In genomic region chr1:113949007-113949406, GRCh38 we compare ENCODE assay signal across 10 cellular contexts. TPM values are rescaled to one million over a fixed set of nuclear protein-coding genes. Genes with fewer than 3 reads are reported as not detected.
A peak's percentile ranks its signal among the peaks of the same experiment; 100 is the strongest.
DNase-seq lines count a peak whose midpoint lies in the region; ATAC-seq, FAIRE-seq and TF ChIP-seq lines count a peak whose summit lies in the region.
"Had no signal": no experiment of that assay in that cellular context is flagged by ENCODE, and none has a peak within 500 bp of the region (broad histone marks: within the 10 kb centered on the region; RNA-seq: fewer than 3 reads in every experiment).

No MANE protein-coding gene starts in this region.

- H3K27me3 ChIP-seq in AG04450 (ENCODE audit: control insufficient read depth, insufficient read depth, low read length): no peaks in the 10 kb centered on the region
- H3K27me3 ChIP-seq in H9 (ENCODE audit: insufficient read depth, low read length): no peaks in the 10 kb centered on the region
- no peaks in the 10 kb centered on the region for H3K27me3 ChIP-seq in ascending aorta
- H3K27me3 ChIP-seq in HepG2 (ENCODE audit: control insufficient read depth in 1 of 2, insufficient read depth in 2 of 2, low read length in 2 of 2): no peaks in the 10 kb centered on the region

- no peak overlapping the region for H3K4me3 Mint-ChIP-seq in H9
- no peak overlapping the region for H3K4me3 Mint-ChIP-seq in activated T-helper 1 cell treated with anti-CD3 and anti-CD28 coated beads, Interleukin-12 subunit alpha, Interleukin-12 subunit beta, Interleukin-2, Interleukin-4 antibody, amounts not matched to agents 30 ng/mL and 10 ng/mL and 1 ng/mL, durations not matched to agents 14 hours and 24 hours and 36 hours

- H2BK120ac ChIP-seq in H9 (ENCODE audit: low read depth, low read length, poor library complexity, severe bottlenecking): no peak overlapping the region

- no peak overlapping the region for H2BK12ac ChIP-seq in H9 (ENCODE audit: insufficient read length, low read depth, low read length)

- no peak overlapping the region for H3K4ac ChIP-seq in H9 (ENCODE audit: low read depth, low read length)

- TF ChIP-seq RAD21 in HepG2 (CRISPR knock-in tag; IDR thresholded peaks at IDR 0.05): no peak

- H3K36me3 ChIP-seq in ascending aorta (peaks cover 0 to 6% of the 10 kb centered on the region in 2 donors), HepG2 (replicated peaks in 1 of 2; ENCODE audit: control insufficient read depth in 1 of 2, insufficient read depth in 2 of 2, low read length in 2 of 2) (peaks cover 2 to 7% of the 10 kb centered on the region in 2 experiments; a peak in 2 of 5 replicates)

- H3K36me3 Mint-ChIP-seq in H9 (ENCODE audit: insufficient read depth in 1 of 3, low read depth in 3 of 3): peaks cover 0 to 15% (median 3%) of the 10 kb centered on the region in 3 experiments; a peak in 4 of 7 replicates
- H3K36me3 Mint-ChIP-seq in activated T-helper 1 cell treated with anti-CD3 and anti-CD28 coated beads, Interleukin-12 subunit alpha, Interleukin-12 subunit beta, Interleukin-2, Interleukin-4 antibody, amounts not matched to agents 30 ng/mL and 10 ng/mL and 1 ng/mL, durations not matched to agents 14 hours and 24 hours and 36 hours (ENCODE audit: low read depth): peaks cover 34% of the 10 kb centered on the region

- no peak overlapping the region for H4K5ac ChIP-seq in H9 (ENCODE audit: insufficient read length, low read depth, low read length)

- no peak; the same call in 2 of the 3 replicates for ATAC-seq in HepG2
- ATAC-seq in HG03565 (IDR thresholded peaks at IDR 0.05; ENCODE audit: unreplicated experiment): no peak

- H3K56ac ChIP-seq in H9 (ENCODE audit: insufficient read length, low read depth, low read length): no peak overlapping the region

- H2AK5ac ChIP-seq in H9 (ENCODE audit: insufficient read length, low read length): no peak overlapping the region

- H4K8ac ChIP-seq in H9 (replicated peaks; ENCODE audit: insufficient read length, low read depth, low read length): no peak overlapping the region

- no peak overlapping the region for H3K27ac ChIP-seq in AG04450 (ENCODE audit: low read depth, low read length)
- H3K27ac ChIP-seq in H9 (ENCODE audit: insufficient read length, low read depth, low read length): no peak overlapping the region
- peak overlapping the region; percentile 31 to 54 for H3K27ac ChIP-seq in ascending aorta
- H3K27ac ChIP-seq in HepG2 (ENCODE audit: extremely low read length, insufficient read depth, low read length): peak overlapping the region; percentile 62

- H4K20me1 ChIP-seq in H9 (ENCODE audit: control insufficient read depth, insufficient read depth, insufficient read length): no peaks in the 10 kb centered on the region
- H4K20me1 ChIP-seq in HepG2 (ENCODE audit: insufficient read depth, low read length): peaks cover 8% of the 10 kb centered on the region; the same call in 1 of the 2 replicates

- no peak overlapping the region for H3K23ac ChIP-seq in H9 (ENCODE audit: insufficient read length, low read depth, low read length)

- DNase-seq in AG04450 (ENCODE audit: low read depth, low spot score) (no peak), H9 (no peak), ascending aorta (ENCODE audit: low spot score in 2 of 2) (no peak), HepG2 (ENCODE audit: low spot score) (no peak), H4 (ENCODE audit: low spot score) (no peak)
- no peak for DNase-seq in activated T-helper 1 cell treated with anti-CD3 and anti-CD28 coated beads, Interleukin-12 subunit alpha, Interleukin-12 subunit beta, Interleukin-2, Interleukin-4 antibody, amounts not matched to agents 30 ng/mL and 10 ng/mL and 1 ng/mL, durations not matched to agents 14 hours and 24 hours and 36 hours (ENCODE audit: low spot score)
- no peak for DNase-seq in effector CD8-positive, alpha-beta T cell (lab: John Stamatoyannopoulos, UW)
- DNase-seq: activated gamma-delta T cell had no signal

- H3K4me1 Mint-ChIP-seq in H9: peaks cover 25 to 28% of the 10 kb centered on the region in 2 experiments
- H3K4me1 Mint-ChIP-seq in activated T-helper 1 cell treated with anti-CD3 and anti-CD28 coated beads, Interleukin-12 subunit alpha, Interleukin-12 subunit beta, Interleukin-2, Interleukin-4 antibody, amounts not matched to agents 30 ng/mL and 10 ng/mL and 1 ng/mL, durations not matched to agents 14 hours and 24 hours and 36 hours (ENCODE audit: low read depth): peaks cover 49% of the 10 kb centered on the region

- POLR2A ChIA-PET in AG04450 (lab: Yijun Ruan, JAX): no interaction called here
- POLR2A ChIA-PET in HepG2 (lab: Yijun Ruan, JAX): interaction anchor here (4.9 kb wide), 1 partner anchor 19 kb away, joined by 37 read pairs; the partner anchor contains the start of gene HIPK1

- H3K18ac ChIP-seq in H9 (ENCODE audit: insufficient read length, low read depth, low read length): no peak overlapping the region

- TF ChIP-seq POLR2A in HepG2 (IDR thresholded peaks at IDR 0.05; ENCODE audit: insufficient read depth in 1 of 2, low read depth in 2 of 2, low read length in 2 of 2): no peak

- intact Hi-C loops in ascending aorta (cut with DNase I): loop anchor here (2.0 kb wide), 1 partner anchor 18 kb away; no protein-coding TSS in a partner anchor
- intact Hi-C loops in HepG2 (cut with micrococcal nuclease; ENCODE audit: unreplicated experiment): loop anchor here (1.0 to 5.0 kb wide), 3 partner anchors 18 to 112 kb away; partner anchors contain the start of gene DCLRE1B
- intact Hi-C loops in activated T-helper 1 cell treated with anti-CD3 and anti-CD28 coated beads, Interleukin-12 subunit alpha, Interleukin-12 subunit beta, Interleukin-2, Interleukin-4 antibody, amounts not matched to agents 30 ng/mL and 10 ng/mL and 1 ng/mL, durations not matched to agents 14 hours and 24 hours and 36 hours (cut with micrococcal nuclease): no loop called here

- H3K9ac ChIP-seq in H9 (ENCODE audit: extremely low read depth, insufficient read length, low read length) (no peak overlapping the region), HepG2 (ENCODE audit: insufficient read depth, low read depth, low read length) (no peak overlapping the region)

- H4K91ac ChIP-seq in H9 (ENCODE audit: insufficient read length, low read depth, low read length): no peak overlapping the region

- H3K9me3 ChIP-seq in AG04450 (ENCODE audit: control insufficient read depth, insufficient read depth, low read length): no peaks in the 10 kb centered on the region
- H3K9me3 ChIP-seq in H9 (ENCODE audit: control insufficient read depth, low read depth, low read length): no peaks in the 10 kb centered on the region
- no peaks in the 10 kb centered on the region for H3K9me3 ChIP-seq in ascending aorta
- no peaks in the 10 kb centered on the region for H3K9me3 ChIP-seq in HepG2 (ENCODE audit: low read length)

- no peaks in the 10 kb centered on the region for H3K27me3 Mint-ChIP-seq in H9 (ENCODE audit: low read depth)
- no peaks in the 10 kb centered on the region for H3K27me3 Mint-ChIP-seq in activated T-helper 1 cell treated with anti-CD3 and anti-CD28 coated beads, Interleukin-12 subunit alpha, Interleukin-12 subunit beta, Interleukin-2, Interleukin-4 antibody, amounts not matched to agents 30 ng/mL and 10 ng/mL and 1 ng/mL, durations not matched to agents 14 hours and 24 hours and 36 hours (ENCODE audit: insufficient read depth)

- H3K23me2 ChIP-seq in H9 (ENCODE audit: insufficient read length, low read depth, low read length, poor library complexity, severe bottlenecking): no peaks in the 10 kb centered on the region

- H2BK15ac ChIP-seq in H9 (ENCODE audit: low read depth, low read length): no peak overlapping the region

- H3K4me2 ChIP-seq in H9 (ENCODE audit: insufficient read depth, insufficient read length, low read length) (no peak overlapping the region), HepG2 (ENCODE audit: low read depth, low read length) (no peak overlapping the region)

- TF ChIP-seq CTCF in AG04450 (IDR thresholded peaks at IDR 0.05; ENCODE audit: low read depth, low read length) (peak; percentile 45), H9 (conservative IDR thresholded peaks at IDR 0.05) (peak; percentile 50; the same call in 2 of the 3 replicates), ascending aorta (IDR thresholded peaks at IDR 0.05) (peak; percentile 13 to 37 (median 18)), HepG2 (CRISPR knock-in tag; IDR thresholded peaks at IDR 0.05) (peak; percentile 7; the same call in 1 of the 2 replicates)

- no peak overlapping the region for H2BK5ac ChIP-seq in H9 (ENCODE audit: insufficient read length, low read length)

- H3K14ac ChIP-seq in H9 (ENCODE audit: insufficient read depth, low read length): no peak overlapping the region

- no peak overlapping the region for H3K27ac Mint-ChIP-seq in H9
- H3K27ac Mint-ChIP-seq in activated T-helper 1 cell treated with anti-CD3 and anti-CD28 coated beads, Interleukin-12 subunit alpha, Interleukin-12 subunit beta, Interleukin-2, Interleukin-4 antibody, amounts not matched to agents 30 ng/mL and 10 ng/mL and 1 ng/mL, durations not matched to agents 14 hours and 24 hours and 36 hours: no peak overlapping the region

- no TSS peak for BruUV-seq in HepG2 (replicated peaks; lab: Mats Ljungman, UMichigan)

- CTCF ChIA-PET in AG04450 (lab: Charles Lee) (interaction anchor here (0.5 to 1.7 kb wide), 11 partner anchors 10 to 996 kb away, joined by 3 to 6 read pairs (median 4); partner anchors contain the start of genes AP4B1 and LRIG2), HepG2 (lab: Yijun Ruan, JAX; ENCODE audit: low intra/inter-chr PET ratio, low total read pairs) (no interaction called here)

- H2AFZ ChIP-seq in H9 (ENCODE audit: low read length) (no peak overlapping the region), HepG2 (ENCODE audit: low read length) (no peak overlapping the region)

- H3K4me3 ChIP-seq in AG04450 (ENCODE audit: low read depth, low read length): no peak overlapping the region
- H3K4me3 ChIP-seq in ascending aorta: peak overlapping the region in 1 of 2 donors; percentile 4
- H3K4me3 ChIP-seq in HepG2 (replicated peaks in 1 of 3; ENCODE audit: insufficient read depth in 1 of 3, low read depth in 2 of 3, low read length in 3 of 3): no peak overlapping the region

- FAIRE-seq in HepG2 (lab: Jason Lieb, UNC): no peak
- FAIRE-seq: G401.6 had no signal

- no peak overlapping the region for H3T11ph ChIP-seq in H9 (ENCODE audit: low read length)

- no peak overlapping the region for H2BK20ac ChIP-seq in H9 (ENCODE audit: low read depth, low read length, poor library complexity, severe bottlenecking)

- in situ Hi-C loops in HepG2 (cut with HindIII; ENCODE audit: extremely low pct_ligation_motif_present, low pct_unique_long_range_greater_than_20kb): no loop called here

- H3K79me2 ChIP-seq in H9 (ENCODE audit: insufficient read depth, low read length): no peaks in the 10 kb centered on the region; the same call in 1 of the 2 replicates
- H3K79me2 ChIP-seq in HepG2 (ENCODE audit: insufficient read depth, low read length): peaks cover 61% of the 10 kb centered on the region

- WGBS in H9 (ENCODE audit: extremely low coverage, insufficient read length, low lambda C conversion rate): no CpG with 5 or more reads among the region's 5 CpGs
- 91% methylated on average over 5 of the region's 5 CpGs for WGBS in HepG2 (ENCODE audit: low lambda C conversion rate)

- H3K4me1 ChIP-seq in H9 (ENCODE audit: insufficient read depth, low read length) (peaks cover 3% of the 10 kb centered on the region; the same call in 1 of the 2 replicates), ascending aorta (peaks cover 4 to 28% of the 10 kb centered on the region in 2 donors), HepG2 (ENCODE audit: insufficient read depth, low read length) (peaks cover 58% of the 10 kb centered on the region)

- no peaks in the 10 kb centered on the region for H3K9me3 Mint-ChIP-seq in H9
- no peaks in the 10 kb centered on the region for H3K9me3 Mint-ChIP-seq in activated T-helper 1 cell treated with anti-CD3 and anti-CD28 coated beads, Interleukin-12 subunit alpha, Interleukin-12 subunit beta, Interleukin-2, Interleukin-4 antibody, amounts not matched to agents 30 ng/mL and 10 ng/mL and 1 ng/mL, durations not matched to agents 14 hours and 24 hours and 36 hours

- TF ChIP-seq EP300 in HepG2 (IDR thresholded peaks at IDR 0.05; ENCODE audit: low read depth in 2 of 2, low read length in 2 of 2) (no peak), HepG2 (CRISPR knock-in tag; IDR thresholded peaks at IDR 0.05; ENCODE audit: borderline replicate concordance) (no peak)

- peaks cover 9% of the 10 kb centered on the region for H3K79me1 ChIP-seq in H9 (ENCODE audit: insufficient read depth, low read depth, low read length, poor library complexity, severe bottlenecking)

RNA-seq across cellular contexts. Expression of gene HIPK1, which starts 19.9 kb away (rescaled TPM):
- polyA plus RNA-seq in AG04450 (2011; rRNA removed) (28.4 and 31.3 TPM in 2 replicates), HepG2 (2011; rRNA removed) (31.8 and 33.4 TPM in 2 replicates)
- polyA minus RNA-seq in AG04450 (2011; rRNA and poly(A)+ RNA removed): 119 and 124 TPM in 2 replicates
- total RNA-seq in H9 (2021) (65.7 and 68.1 TPM in 2 replicates), ascending aorta (41.7 TPM), HepG2 (2016; rRNA removed; fragmentation: Illumina TruSeq; extraction: Trizol) (20.8 and 28.9 TPM in 2 replicates)
- total RNA-seq in HepG2 (2016; cell fraction: cytosol; rRNA removed; fragmentation: Illumina TruSeq; extraction: Trizol; ENCODE audit: low read depth): 2.6 and 3.3 TPM in 2 replicates
- 21.2 and 27.9 TPM in 2 replicates for total RNA-seq in HepG2 (2016; cell fraction: insoluble cytoplasmic fraction; rRNA removed; fragmentation: Illumina TruSeq; extraction: Trizol)
- total RNA-seq in HepG2 (2016; cell fraction: membrane; rRNA removed; fragmentation: Illumina TruSeq; extraction: Trizol): 9.1 and 10.1 TPM in 2 replicates
- 17.6 and 20.7 TPM in 2 replicates for total RNA-seq in HepG2 (2016; cell fraction: nucleus; rRNA removed; fragmentation: Illumina TruSeq; extraction: Trizol)
- 23.7 and 24.9 TPM in 2 replicates for polyA plus RNA-seq in HepG2 (2011; cell fraction: cytosol; rRNA removed)
- polyA plus RNA-seq in HepG2 (2011; cell fraction: nucleus; rRNA removed): 27.2 and 33.2 TPM in 2 replicates
- polyA plus RNA-seq in HepG2 (2012): 17.6 and 21.9 TPM in 2 replicates
- 0.47 and 0.53 TPM in 2 replicates for polyA plus RNA-seq in HepG2 (2016; cell fraction: cytosol; fragmentation: Illumina TruSeq; extraction: Trizol; ENCODE audit: low read depth)
- polyA plus RNA-seq in HepG2 (2016; cell fraction: insoluble cytoplasmic fraction; fragmentation: Illumina TruSeq; extraction: Trizol; ENCODE audit: low read depth): 22.0 and 23.3 TPM in 2 replicates
- 3.1 and 4.1 TPM in 2 replicates for polyA plus RNA-seq in HepG2 (2016; cell fraction: membrane; fragmentation: Illumina TruSeq; extraction: Trizol; ENCODE audit: low read depth)
- 21.7 and 22.1 TPM in 2 replicates for polyA plus RNA-seq in HepG2 (2016; cell fraction: nucleus; fragmentation: Illumina TruSeq; extraction: Trizol; ENCODE audit: insufficient read depth, low read depth)
- polyA minus RNA-seq in HepG2 (2011; rRNA and poly(A)+ RNA removed; ENCODE audit: low replicate concordance): 188 and 239 TPM in 2 replicates
- 49.5 and 56.5 TPM in 2 replicates for polyA minus RNA-seq in HepG2 (2011; cell fraction: cytosol; rRNA and poly(A)+ RNA removed)
- polyA minus RNA-seq in HepG2 (2011; cell fraction: nucleus; rRNA and poly(A)+ RNA removed): 32.8 and 43.5 TPM in 2 replicates
- total RNA-seq in H4 (2014; rRNA removed; shearing (Covaris generic)): 8.3 and 11.8 TPM in 2 replicates
- 100 and 101 TPM in 2 replicates for total RNA-seq in activated T-helper 1 cell treated with anti-CD3 and anti-CD28 coated beads, Interleukin-12 subunit alpha, Interleukin-12 subunit beta, Interleukin-2, Interleukin-4 antibody, amounts not matched to agents 30 ng/mL and 10 ng/mL and 1 ng/mL, durations not matched to agents 14 hours and 24 hours and 36 hours

RNA-seq across cellular contexts. Expression of gene OLFML3, which starts 30.3 kb away (rescaled TPM):
- 90.3 and 105 TPM in 2 replicates for polyA plus RNA-seq in AG04450 (2011; rRNA removed)
- 35.2 and 43.1 TPM in 2 replicates for polyA minus RNA-seq in AG04450 (2011; rRNA and poly(A)+ RNA removed)
- total RNA-seq in H9 (2021): 171 and 176 TPM in 2 replicates
- 26.4 TPM for total RNA-seq in ascending aorta
- 2.1 and 5.1 TPM in 2 replicates for total RNA-seq in HepG2 (2016; rRNA removed; fragmentation: Illumina TruSeq; extraction: Trizol)
- total RNA-seq in HepG2 (2016; cell fraction: cytosol; rRNA removed; fragmentation: Illumina TruSeq; extraction: Trizol; ENCODE audit: low read depth): 0.71 and 0.81 TPM in 2 replicates
- total RNA-seq in HepG2 (2016; cell fraction: insoluble cytoplasmic fraction; rRNA removed; fragmentation: Illumina TruSeq; extraction: Trizol): 1.9 and 5.7 TPM in 2 replicates
- 1.1 TPM in 2 replicates for total RNA-seq in HepG2 (2016; cell fraction: membrane; rRNA removed; fragmentation: Illumina TruSeq; extraction: Trizol)
- 4.8 and 6.4 TPM in 2 replicates for total RNA-seq in HepG2 (2016; cell fraction: nucleus; rRNA removed; fragmentation: Illumina TruSeq; extraction: Trizol)
- 1.4 and 2.0 TPM in 2 replicates for polyA plus RNA-seq in HepG2 (2011; rRNA removed)
- polyA plus RNA-seq in HepG2 (2011; cell fraction: cytosol; rRNA removed): 1.3 and 1.9 TPM in 2 replicates
- 0.76 and 0.92 TPM in 2 replicates for polyA plus RNA-seq in HepG2 (2011; cell fraction: nucleus; rRNA removed)
- polyA plus RNA-seq in HepG2 (2012): 0.63 and 1.3 TPM in 2 replicates
- polyA plus RNA-seq in HepG2 (2016; cell fraction: cytosol; fragmentation: Illumina TruSeq; extraction: Trizol; ENCODE audit: low read depth): 0.66 and 0.72 TPM in 2 replicates
- 2.1 and 2.5 TPM in 2 replicates for polyA plus RNA-seq in HepG2 (2016; cell fraction: insoluble cytoplasmic fraction; fragmentation: Illumina TruSeq; extraction: Trizol; ENCODE audit: low read depth)
- polyA plus RNA-seq in HepG2 (2016; cell fraction: membrane; fragmentation: Illumina TruSeq; extraction: Trizol; ENCODE audit: low read depth): 0.92 and 1.4 TPM in 2 replicates
- 8.2 and 9.1 TPM in 2 replicates for polyA plus RNA-seq in HepG2 (2016; cell fraction: nucleus; fragmentation: Illumina TruSeq; extraction: Trizol; ENCODE audit: insufficient read depth, low read depth)
- 0.37 and 3.1 TPM in 2 replicates for polyA minus RNA-seq in HepG2 (2011; rRNA and poly(A)+ RNA removed; ENCODE audit: low replicate concordance)
- polyA minus RNA-seq in HepG2 (2011; cell fraction: cytosol; rRNA and poly(A)+ RNA removed): 0.40 and 0.88 TPM in 2 replicates
- polyA minus RNA-seq in HepG2 (2011; cell fraction: nucleus; rRNA and poly(A)+ RNA removed): 0.77 and 1.1 TPM in 2 replicates
- total RNA-seq in H4 (2014; rRNA removed; shearing (Covaris generic)): 8.4 and 12.6 TPM in 2 replicates
- total RNA-seq in activated T-helper 1 cell treated with anti-CD3 and anti-CD28 coated beads, Interleukin-12 subunit alpha, Interleukin-12 subunit beta, Interleukin-2, Interleukin-4 antibody, amounts not matched to agents 30 ng/mL and 10 ng/mL and 1 ng/mL, durations not matched to agents 14 hours and 24 hours and 36 hours: 0.10 TPM in 2 replicates

RNA-seq across cellular contexts. Expression of gene DCLRE1B, which starts 43.9 kb away (rescaled TPM):
- 2.7 and 3.2 TPM in 2 replicates for polyA plus RNA-seq in AG04450 (2011; rRNA removed)
- polyA minus RNA-seq in AG04450 (2011; rRNA and poly(A)+ RNA removed): 3.2 and 4.7 TPM in 2 replicates
- 12.0 and 13.4 TPM in 2 replicates for total RNA-seq in H9 (2021)
- total RNA-seq in ascending aorta: 1.9 TPM
- 8.0 and 11.5 TPM in 2 replicates for total RNA-seq in HepG2 (2016; rRNA removed; fragmentation: Illumina TruSeq; extraction: Trizol)
- total RNA-seq in HepG2 (2016; cell fraction: cytosol; rRNA removed; fragmentation: Illumina TruSeq; extraction: Trizol; ENCODE audit: low read depth): 1.3 and 1.4 TPM in 2 replicates
- 7.3 and 9.5 TPM in 2 replicates for total RNA-seq in HepG2 (2016; cell fraction: insoluble cytoplasmic fraction; rRNA removed; fragmentation: Illumina TruSeq; extraction: Trizol)
- total RNA-seq in HepG2 (2016; cell fraction: membrane; rRNA removed; fragmentation: Illumina TruSeq; extraction: Trizol): 5.6 and 5.7 TPM in 2 replicates
- 3.4 and 4.6 TPM in 2 replicates for total RNA-seq in HepG2 (2016; cell fraction: nucleus; rRNA removed; fragmentation: Illumina TruSeq; extraction: Trizol)
- 2.3 and 2.7 TPM in 2 replicates for polyA plus RNA-seq in HepG2 (2011; rRNA removed)
- 2.3 and 2.9 TPM in 2 replicates for polyA plus RNA-seq in HepG2 (2011; cell fraction: cytosol; rRNA removed)
- 1.4 and 1.5 TPM in 2 replicates for polyA plus RNA-seq in HepG2 (2011; cell fraction: nucleus; rRNA removed)
- 4.4 and 6.4 TPM in 2 replicates for polyA plus RNA-seq in HepG2 (2012)
- 1.1 and 1.4 TPM in 2 replicates for polyA plus RNA-seq in HepG2 (2016; cell fraction: cytosol; fragmentation: Illumina TruSeq; extraction: Trizol; ENCODE audit: low read depth)
- 12.5 and 13.5 TPM in 2 replicates for polyA plus RNA-seq in HepG2 (2016; cell fraction: insoluble cytoplasmic fraction; fragmentation: Illumina TruSeq; extraction: Trizol; ENCODE audit: low read depth)
- polyA plus RNA-seq in HepG2 (2016; cell fraction: membrane; fragmentation: Illumina TruSeq; extraction: Trizol; ENCODE audit: low read depth): 3.2 and 5.2 TPM in 2 replicates
- polyA plus RNA-seq in HepG2 (2016; cell fraction: nucleus; fragmentation: Illumina TruSeq; extraction: Trizol; ENCODE audit: insufficient read depth, low read depth): 6.1 and 6.6 TPM in 2 replicates
- 5.8 and 20.0 TPM in 2 replicates for polyA minus RNA-seq in HepG2 (2011; rRNA and poly(A)+ RNA removed; ENCODE audit: low replicate concordance)
- polyA minus RNA-seq in HepG2 (2011; cell fraction: cytosol; rRNA and poly(A)+ RNA removed): 2.1 and 2.3 TPM in 2 replicates
- 1.4 and 1.7 TPM in 2 replicates for polyA minus RNA-seq in HepG2 (2011; cell fraction: nucleus; rRNA and poly(A)+ RNA removed)
- 5.7 and 6.0 TPM in 2 replicates for total RNA-seq in H4 (2014; rRNA removed; shearing (Covaris generic))
- 20.9 and 21.2 TPM in 2 replicates for total RNA-seq in activated T-helper 1 cell treated with anti-CD3 and anti-CD28 coated beads, Interleukin-12 subunit alpha, Interleukin-12 subunit beta, Interleukin-2, Interleukin-4 antibody, amounts not matched to agents 30 ng/mL and 10 ng/mL and 1 ng/mL, durations not matched to agents 14 hours and 24 hours and 36 hours

RNA-seq across cellular contexts. Expression of gene AP4B1, which starts 44.4 kb away (rescaled TPM):
- polyA plus RNA-seq in AG04450 (2011; rRNA removed): 13.6 and 16.5 TPM in 2 replicates
- polyA minus RNA-seq in AG04450 (2011; rRNA and poly(A)+ RNA removed): 17.0 and 17.1 TPM in 2 replicates
- 19.3 and 19.7 TPM in 2 replicates for total RNA-seq in H9 (2021)
- 3.2 TPM for total RNA-seq in ascending aorta
- total RNA-seq in HepG2 (2016; rRNA removed; fragmentation: Illumina TruSeq; extraction: Trizol): 9.7 and 12.0 TPM in 2 replicates
- 2.7 and 3.8 TPM in 2 replicates for total RNA-seq in HepG2 (2016; cell fraction: cytosol; rRNA removed; fragmentation: Illumina TruSeq; extraction: Trizol; ENCODE audit: low read depth)
- total RNA-seq in HepG2 (2016; cell fraction: insoluble cytoplasmic fraction; rRNA removed; fragmentation: Illumina TruSeq; extraction: Trizol): 11.0 TPM in 2 replicates
- total RNA-seq in HepG2 (2016; cell fraction: membrane; rRNA removed; fragmentation: Illumina TruSeq; extraction: Trizol): 3.2 and 4.5 TPM in 2 replicates
- 9.5 and 10.7 TPM in 2 replicates for total RNA-seq in HepG2 (2016; cell fraction: nucleus; rRNA removed; fragmentation: Illumina TruSeq; extraction: Trizol)
- 7.7 and 8.5 TPM in 2 replicates for polyA plus RNA-seq in HepG2 (2011; rRNA removed)
- 3.2 and 3.9 TPM in 2 replicates for polyA plus RNA-seq in HepG2 (2011; cell fraction: cytosol; rRNA removed)
- polyA plus RNA-seq in HepG2 (2011; cell fraction: nucleus; rRNA removed): 19.9 and 25.7 TPM in 2 replicates
- 5.9 and 7.4 TPM in 2 replicates for polyA plus RNA-seq in HepG2 (2012)
- 0.76 and 0.99 TPM in 2 replicates for polyA plus RNA-seq in HepG2 (2016; cell fraction: cytosol; fragmentation: Illumina TruSeq; extraction: Trizol; ENCODE audit: low read depth)
- 7.3 and 8.2 TPM in 2 replicates for polyA plus RNA-seq in HepG2 (2016; cell fraction: insoluble cytoplasmic fraction; fragmentation: Illumina TruSeq; extraction: Trizol; ENCODE audit: low read depth)
- polyA plus RNA-seq in HepG2 (2016; cell fraction: membrane; fragmentation: Illumina TruSeq; extraction: Trizol; ENCODE audit: low read depth): 1.7 and 1.8 TPM in 2 replicates
- 25.9 and 26.7 TPM in 2 replicates for polyA plus RNA-seq in HepG2 (2016; cell fraction: nucleus; fragmentation: Illumina TruSeq; extraction: Trizol; ENCODE audit: insufficient read depth, low read depth)
- polyA minus RNA-seq in HepG2 (2011; rRNA and poly(A)+ RNA removed; ENCODE audit: low replicate concordance): 6.5 and 29.5 TPM in 2 replicates
- polyA minus RNA-seq in HepG2 (2011; cell fraction: cytosol; rRNA and poly(A)+ RNA removed): 4.1 and 4.3 TPM in 2 replicates
- 33.3 and 38.8 TPM in 2 replicates for polyA minus RNA-seq in HepG2 (2011; cell fraction: nucleus; rRNA and poly(A)+ RNA removed)
- total RNA-seq in H4 (2014; rRNA removed; shearing (Covaris generic)): 6.9 and 9.4 TPM in 2 replicates
- total RNA-seq in activated T-helper 1 cell treated with anti-CD3 and anti-CD28 coated beads, Interleukin-12 subunit alpha, Interleukin-12 subunit beta, Interleukin-2, Interleukin-4 antibody, amounts not matched to agents 30 ng/mL and 10 ng/mL and 1 ng/mL, durations not matched to agents 14 hours and 24 hours and 36 hours: 36.3 and 40.9 TPM in 2 replicates

Comparison
In these comparisons a context has a peak if more than half of its experiments do, and no peak if none do; other contexts are left out.
1. H3K27ac ChIP-seq: peak in ascending aorta (2 of 2) and HepG2 (single experiment); none in AG04450 (single experiment) and H9 (single experiment).
2. Peak in every context shown above with its lines, with median percentiles within 50 percentile points of each other: CTCF ChIP-seq.